16 cellular contexts compared by ENCODE assay signal in the genomic region with DNA sequence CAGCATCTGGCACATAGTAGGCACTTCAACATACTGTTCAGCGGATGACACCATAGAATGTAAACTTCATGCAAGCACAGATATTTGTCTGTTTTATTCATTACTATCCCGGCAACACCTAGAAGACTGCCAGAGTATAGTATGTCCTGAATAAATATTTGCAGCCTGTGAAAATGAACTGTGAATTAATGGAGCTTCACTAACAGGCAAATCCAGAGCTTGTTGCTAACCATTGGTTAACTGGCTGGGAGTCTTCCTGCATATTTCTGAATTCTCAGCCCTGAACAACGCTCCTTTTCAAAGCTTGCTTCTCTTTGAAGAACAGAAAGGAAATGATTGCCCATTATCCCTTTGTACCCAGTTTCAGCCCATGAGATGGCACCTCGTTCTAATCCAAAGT.
"Had no signal": no experiment of that assay in that cellular context is flagged by ENCODE, and none has a peak within 500 bp of the region (broad histone marks: within the 10 kb centered on the region; RNA-seq: fewer than 3 reads in every experiment).

No MANE protein-coding gene starts in this region.

- H3K4me3 Mint-ChIP-seq: activated CD4-positive, alpha-beta memory T cell treated with anti-CD3 and anti-CD28 coated beads, Interleukin-2, amount 10 ng/mL, durations not matched to agents 7 days and 5 days; endodermal cell; nephron progenitor cell had no signal

- H3K27ac Mint-ChIP-seq: activated CD4-positive, alpha-beta memory T cell treated with anti-CD3 and anti-CD28 coated beads, Interleukin-2, amount 10 ng/mL, durations not matched to agents 7 days and 5 days; endodermal cell; nephron progenitor cell; progenitor cell of endocrine pancreas had no signal

- H3K4me1 Mint-ChIP-seq: endodermal cell, nephron progenitor cell had no signal

- H3K27me3 Mint-ChIP-seq: activated CD4-positive, alpha-beta memory T cell treated with anti-CD3 and anti-CD28 coated beads, Interleukin-2, amount 10 ng/mL, durations not matched to agents 7 days and 5 days had no signal

- H3K36me3 ChIP-seq: cardiac muscle cell, suprapubic skin, upper lobe of left lung had no signal

- H3K27ac ChIP-seq: cardiac muscle cell, dorsolateral prefrontal cortex, suprapubic skin, upper lobe of left lung had no signal

- H3K4me2 ChIP-seq: smooth muscle cell had no signal

- H3K9me3 Mint-ChIP-seq: endodermal cell, nephron progenitor cell had no signal

- DNase-seq: activated CD4-positive, alpha-beta memory T cell treated with anti-CD3 and anti-CD28 coated beads, Interleukin-2, amount 10 ng/mL, durations not matched to agents 7 days and 5 days; activated naive CD4-positive, alpha-beta T cell treated with Interleukin-2 at 50 U/mL for 16 hours; dorsolateral prefrontal cortex; endodermal cell; erythroblast; kidney; nephron progenitor cell; occipital lobe; right cardiac atrium; stimulated activated naive CD4-positive, alpha-beta T cell treated with Interleukin-2 at 50 U/mL for 16 hours; upper lobe of left lung had no signal

- H3K9me3 ChIP-seq: suprapubic skin, upper lobe of left lung had no signal

- ATAC-seq: right cardiac atrium, SK-N-SH treated with all-trans-retinoic acid at 6 μM for 48 hours had no signal

- H3K4me1 ChIP-seq: suprapubic skin, upper lobe of left lung had no signal

- H3K27me3 ChIP-seq: cardiac muscle cell, upper lobe of left lung had no signal

- H3K4me3 ChIP-seq: cardiac muscle cell, dorsolateral prefrontal cortex, smooth muscle cell, suprapubic skin, upper lobe of left lung had no signal
